In the genomic region with DNA sequence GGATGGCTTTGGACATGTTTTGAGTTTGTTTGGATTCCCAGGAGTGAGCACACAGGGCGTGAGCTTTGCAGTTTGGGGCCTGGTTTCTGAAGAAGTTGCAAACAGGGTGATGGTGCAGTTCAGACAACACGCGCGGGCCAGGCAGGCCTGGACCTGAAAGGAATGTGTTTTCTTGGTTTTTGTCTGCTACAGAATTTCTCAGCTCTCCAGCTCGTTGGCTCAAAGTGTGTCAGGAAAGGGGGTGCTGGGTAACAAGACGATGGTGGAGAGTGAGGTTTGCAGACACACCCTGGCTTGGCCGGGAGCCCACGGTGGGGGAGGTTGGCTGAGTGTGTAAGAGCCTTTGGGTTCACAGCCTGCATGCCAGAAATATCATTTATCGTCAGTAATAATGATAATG, we compare ENCODE assay signal across 9 cellular contexts.
A peak's percentile ranks its signal among the peaks of the same experiment; 100 is the strongest.
DNase-seq lines count a peak whose midpoint lies in the region; ATAC-seq and TF ChIP-seq lines count a peak whose summit lies in the region.
"Had no signal": no experiment of that assay in that cellular context is flagged by ENCODE, and none has a peak within 500 bp of the region (broad histone marks: within the 10 kb centered on the region; RNA-seq: fewer than 3 reads in every experiment).

No MANE protein-coding gene starts in this region.

- no peaks in the 10 kb centered on the region for H4K20me1 ChIP-seq in SK-N-SH (ENCODE audit: insufficient read depth)

- no peak overlapping the region for H3K9ac ChIP-seq in SK-N-SH

- no peak for TF ChIP-seq CTCF in SK-N-SH (IDR thresholded peaks at IDR 0.05)

- peaks cover 12% of the 10 kb centered on the region for H3K79me2 ChIP-seq in SK-N-SH (ENCODE audit: insufficient read depth)

- H3K9me3 ChIP-seq in aorta (ENCODE audit: control insufficient read depth, low read length) (no peaks in the 10 kb centered on the region), SK-N-SH (no peaks in the 10 kb centered on the region)

- H3K27ac ChIP-seq in cingulate gyrus (ENCODE audit: low read depth, low read length) (peak overlapping the region; percentile 31), aorta (ENCODE audit: low read depth in 1 of 2, low read length in 2 of 2) (no peak overlapping the region), SK-N-SH (ENCODE audit: low read depth in 2 of 2, low read length in 1 of 2) (no peak overlapping the region)

- H3K36me3 Mint-ChIP-seq in activated naive CD4-positive, alpha-beta T cell treated with anti-CD3 and anti-CD28 coated beads, Interleukin-2, amount 50 U/mL, for 24 hours: peaks cover 9% of the 10 kb centered on the region
- H3K36me3 Mint-ChIP-seq in activated naive CD4-positive, alpha-beta T cell treated with anti-CD3 and anti-CD28 coated beads, Interleukin-2, amount 10 ng/mL, durations not matched to agents 7 days and 5 days: peaks cover 2% of the 10 kb centered on the region
- no peaks in the 10 kb centered on the region for H3K36me3 Mint-ChIP-seq in naive B cell

- H3K4me3 Mint-ChIP-seq in activated naive CD4-positive, alpha-beta T cell treated with anti-CD3 and anti-CD28 coated beads, Interleukin-2, amount 50 U/mL, for 24 hours: peak overlapping the region; percentile 26
- no peak overlapping the region for H3K4me3 Mint-ChIP-seq in activated naive CD4-positive, alpha-beta T cell treated with anti-CD3 and anti-CD28 coated beads, Interleukin-2, amount 10 ng/mL, durations not matched to agents 7 days and 5 days
- peak overlapping the region in 1 of 8 donors; percentile 35 for H3K4me3 Mint-ChIP-seq in naive B cell

- TF ChIP-seq RAD21 in SK-N-SH (IDR thresholded peaks at IDR 0.05; ENCODE audit: low read length): no peak

- H3K9me3 Mint-ChIP-seq in activated naive CD4-positive, alpha-beta T cell treated with anti-CD3 and anti-CD28 coated beads, Interleukin-2, amount 50 U/mL, for 24 hours: no peaks in the 10 kb centered on the region
- H3K9me3 Mint-ChIP-seq in activated naive CD4-positive, alpha-beta T cell treated with anti-CD3 and anti-CD28 coated beads, Interleukin-2, amount 10 ng/mL, durations not matched to agents 7 days and 5 days: no peaks in the 10 kb centered on the region
- no peaks in the 10 kb centered on the region for H3K9me3 Mint-ChIP-seq in naive B cell

- H3K36me3 ChIP-seq in aorta (ENCODE audit: control insufficient read depth in 1 of 2, insufficient read depth in 2 of 2, low read length in 1 of 2): no peaks in the 10 kb centered on the region
- H3K36me3 ChIP-seq in SK-N-SH (replicated peaks in 1 of 2; ENCODE audit: control insufficient read depth in 1 of 2, insufficient read depth in 2 of 2, low read length in 1 of 2): no peaks in the 10 kb centered on the region

- no peak overlapping the region for H2AFZ ChIP-seq in SK-N-SH (ENCODE audit: low read depth)

- POLR2A ChIA-PET in SK-N-SH (lab: Yijun Ruan, JAX): no interaction called here

- WGBS in aorta, 2 donors: 37 to 42% methylated on average over 9 of the region's 9 CpGs
- 86% methylated on average over 9 of the region's 9 CpGs for WGBS in SK-N-SH (ENCODE audit: low lambda C conversion rate)

- H3K4me2 ChIP-seq in SK-N-SH: no peak overlapping the region

- H3K4me1 ChIP-seq in aorta (ENCODE audit: control insufficient read depth in 1 of 2, insufficient read depth in 2 of 2, low read length in 2 of 2) (no peaks in the 10 kb centered on the region), SK-N-SH (ENCODE audit: control insufficient read depth in 1 of 2, insufficient read depth in 2 of 2, low read depth in 1 of 2, low read length in 1 of 2) (peaks cover 0 to 4% of the 10 kb centered on the region in 2 experiments; a peak in 1 of 4 replicates)

- TF ChIP-seq EP300 in SK-N-SH (IDR thresholded peaks at IDR 0.05; ENCODE audit: borderline replicate concordance in 1 of 2, low read depth in 1 of 2, low read length in 1 of 2): no peak

- H3K27me3 ChIP-seq in aorta (ENCODE audit: control insufficient read depth in 1 of 2, insufficient read depth in 2 of 2, low read length in 1 of 2) (no peaks in the 10 kb centered on the region), SK-N-SH (ENCODE audit: insufficient read depth) (no peaks in the 10 kb centered on the region)

- H3K27ac Mint-ChIP-seq in activated naive CD4-positive, alpha-beta T cell treated with anti-CD3 and anti-CD28 coated beads, Interleukin-2, amount 50 U/mL, for 24 hours: peak overlapping the region; percentile 51
- H3K27ac Mint-ChIP-seq in activated naive CD4-positive, alpha-beta T cell treated with anti-CD3 and anti-CD28 coated beads, Interleukin-2, amount 10 ng/mL, durations not matched to agents 7 days and 5 days: no peak overlapping the region
- H3K27ac Mint-ChIP-seq in naive B cell: peak overlapping the region in 4 of 6 donors; percentile 73 to 91 (median 82)

- intact Hi-C loops in aorta (cut with DNase I): no loop called here

- no peak for DNase-seq in activated naive CD4-positive, alpha-beta T cell treated with anti-CD3 and anti-CD28 coated beads, Interleukin-2, amount 10 ng/mL, durations not matched to agents 7 days and 5 days
- no peak for DNase-seq in naive B cell
- DNase-seq in aorta: peak; percentile 55 to 77
- no peak for DNase-seq in SK-N-SH
- DNase-seq: activated naive CD4-positive, alpha-beta T cell had no signal

- H3K4me3 ChIP-seq in aorta (ENCODE audit: low read length in 2 of 2) (no peak overlapping the region), SK-N-SH (ENCODE audit: low read depth in 2 of 2, low read length in 1 of 2) (no peak overlapping the region)

- H3K4me1 Mint-ChIP-seq in activated naive CD4-positive, alpha-beta T cell treated with anti-CD3 and anti-CD28 coated beads, Interleukin-2, amount 50 U/mL, for 24 hours: peaks cover 26% of the 10 kb centered on the region
- H3K4me1 Mint-ChIP-seq in activated naive CD4-positive, alpha-beta T cell treated with anti-CD3 and anti-CD28 coated beads, Interleukin-2, amount 10 ng/mL, durations not matched to agents 7 days and 5 days: peaks cover 23% of the 10 kb centered on the region
- H3K4me1 Mint-ChIP-seq in naive B cell: peaks cover 29 to 51% (median 46%) of the 10 kb centered on the region in 3 donors

- H3K9me2 ChIP-seq in SK-N-SH: no peaks in the 10 kb centered on the region

- ATAC-seq in naive B cell (ENCODE audit: low read depth in 2 of 2): no peak
- no peak for ATAC-seq in aorta (ENCODE audit: low FRiP score)
- ATAC-seq in GM21528 (IDR thresholded peaks at IDR 0.05; ENCODE audit: low FRiP score, unreplicated experiment): no peak
- ATAC-seq in GM21723 (IDR thresholded peaks at IDR 0.05; ENCODE audit: unreplicated experiment): no peak

- CTCF ChIA-PET in activated naive CD4-positive, alpha-beta T cell treated with anti-CD3 and anti-CD28 coated beads, Interleukin-2, amount 10 ng/mL, durations not matched to agents 7 days and 5 days (lab: Charles Lee): no interaction called here
- CTCF ChIA-PET in SK-N-SH (lab: Yijun Ruan, JAX): interaction anchor here (1.2 to 1.8 kb wide), 2 partner anchors 11 to 15 kb away, joined by 3 to 4 read pairs; no protein-coding TSS in a partner anchor

- H3F3A ChIP-seq in SK-N-SH (replicated peaks; ENCODE audit: insufficient read depth): no peaks in the 10 kb centered on the region

- no peaks in the 10 kb centered on the region for H3K27me3 Mint-ChIP-seq in activated naive CD4-positive, alpha-beta T cell treated with anti-CD3 and anti-CD28 coated beads, Interleukin-2, amount 50 U/mL, for 24 hours
- no peaks in the 10 kb centered on the region for H3K27me3 Mint-ChIP-seq in activated naive CD4-positive, alpha-beta T cell treated with anti-CD3 and anti-CD28 coated beads, Interleukin-2, amount 10 ng/mL, durations not matched to agents 7 days and 5 days
- H3K27me3 Mint-ChIP-seq in naive B cell: no peaks in the 10 kb centered on the region

TF ChIP-seq in SK-N-SH, 30 proteins besides CTCF, POLR2A, EP300 and RAD21 (continues in another document):
- TF ChIP-seq TEAD4 (IDR thresholded peaks at IDR 0.05; ENCODE audit: borderline replicate concordance, insufficient read depth) (no peak), TAF1 (IDR thresholded peaks at IDR 0.05; ENCODE audit: borderline replicate concordance, low read depth, low read length) (no peak), GABPA (IDR thresholded peaks at IDR 0.05; ENCODE audit: low read depth) (no peak)
- TF ChIP-seq, protein P1, sequence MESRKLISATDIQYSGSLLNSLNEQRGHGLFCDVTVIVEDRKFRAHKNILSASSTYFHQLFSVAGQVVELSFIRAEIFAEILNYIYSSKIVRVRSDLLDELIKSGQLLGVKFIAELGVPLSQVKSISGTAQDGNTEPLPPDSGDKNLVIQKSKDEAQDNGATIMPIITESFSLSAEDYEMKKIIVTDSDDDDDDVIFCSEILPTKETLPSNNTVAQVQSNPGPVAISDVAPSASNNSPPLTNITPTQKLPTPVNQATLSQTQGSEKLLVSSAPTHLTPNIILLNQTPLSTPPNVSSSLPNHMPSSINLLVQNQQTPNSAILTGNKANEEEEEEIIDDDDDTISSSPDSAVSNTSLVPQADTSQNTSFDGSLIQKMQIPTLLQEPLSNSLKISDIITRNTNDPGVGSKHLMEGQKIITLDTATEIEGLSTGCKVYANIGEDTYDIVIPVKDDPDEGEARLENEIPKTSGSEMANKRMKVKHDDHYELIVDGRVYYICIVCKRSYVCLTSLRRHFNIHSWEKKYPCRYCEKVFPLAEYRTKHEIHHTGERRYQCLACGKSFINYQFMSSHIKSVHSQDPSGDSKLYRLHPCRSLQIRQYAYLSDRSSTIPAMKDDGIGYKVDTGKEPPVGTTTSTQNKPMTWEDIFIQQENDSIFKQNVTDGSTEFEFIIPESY (IDR thresholded peaks at IDR 0.05; ENCODE audit: borderline replicate concordance, low read depth): no peak
- TF ChIP-seq, protein P2, sequence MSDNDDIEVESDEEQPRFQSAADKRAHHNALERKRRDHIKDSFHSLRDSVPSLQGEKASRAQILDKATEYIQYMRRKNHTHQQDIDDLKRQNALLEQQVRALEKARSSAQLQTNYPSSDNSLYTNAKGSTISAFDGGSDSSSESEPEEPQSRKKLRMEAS (IDR thresholded peaks at IDR 0.05; ENCODE audit: low read depth): no peak
- TF ChIP-seq, protein P3, sequence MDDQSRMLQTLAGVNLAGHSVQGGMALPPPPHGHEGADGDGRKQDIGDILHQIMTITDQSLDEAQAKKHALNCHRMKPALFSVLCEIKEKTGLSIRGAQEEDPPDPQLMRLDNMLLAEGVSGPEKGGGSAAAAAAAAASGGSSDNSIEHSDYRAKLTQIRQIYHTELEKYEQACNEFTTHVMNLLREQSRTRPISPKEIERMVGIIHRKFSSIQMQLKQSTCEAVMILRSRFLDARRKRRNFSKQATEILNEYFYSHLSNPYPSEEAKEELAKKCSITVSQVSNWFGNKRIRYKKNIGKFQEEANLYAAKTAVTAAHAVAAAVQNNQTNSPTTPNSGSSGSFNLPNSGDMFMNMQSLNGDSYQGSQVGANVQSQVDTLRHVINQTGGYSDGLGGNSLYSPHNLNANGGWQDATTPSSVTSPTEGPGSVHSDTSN (IDR thresholded peaks at IDR 0.05): no peak

Comparison
In these comparisons a context has a peak if more than half of its experiments do, and no peak if none do; other contexts are left out.
1. DNase-seq: peak in aorta (2 of 2); none in activated naive CD4-positive, alpha-beta T cell treated with anti-CD3 and anti-CD28 coated beads, Interleukin-2, amount 10 ng/mL, durations not matched to agents 7 days and 5 days (single experiment), naive B cell (single experiment) and SK-N-SH (single experiment).